Comparison of ENCODE assay signal across 8 cellular contexts in the genomic region with DNA sequence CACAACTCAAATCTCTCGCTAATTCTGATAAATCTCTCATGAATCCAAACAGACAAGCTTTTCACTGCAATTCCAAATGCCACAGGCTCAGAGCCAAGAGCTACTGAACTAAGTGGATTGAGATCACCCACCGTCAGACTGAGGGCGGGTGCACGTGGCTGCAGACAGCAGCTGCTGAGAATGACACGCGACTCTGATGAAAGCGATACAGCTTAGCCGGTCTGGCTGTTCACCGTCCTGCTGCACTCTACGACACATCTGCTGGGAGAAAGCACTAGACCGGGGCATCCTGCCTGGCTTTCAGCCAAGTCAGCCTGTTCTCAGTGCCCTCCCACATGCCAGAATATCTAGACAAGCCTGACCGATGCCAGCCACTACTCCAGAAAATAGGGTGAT. TPM values are rescaled to one million over a fixed set of nuclear protein-coding genes. Genes with fewer than 3 reads are reported as not detected.
DNase-seq lines count a peak whose midpoint lies in the region; ATAC-seq, FAIRE-seq and TF ChIP-seq lines count a peak whose summit lies in the region.

No MANE protein-coding gene starts in this region.

- no peak overlapping the region for H2BK5ac ChIP-seq in IMR-90 (ENCODE audit: low read depth, low read length, poor library complexity, severe bottlenecking)

- no peak overlapping the region for H3K14ac ChIP-seq in IMR-90 (replicated peaks; ENCODE audit: low read depth, low read length)

- dilution Hi-C loops in IMR-90 (cut with HindIII; ENCODE audit: low sequenced_read_pairs, unreplicated experiment): no loop called here

- BruUV-seq in IMR-90 (replicated peaks; lab: Mats Ljungman, UMichigan) (no TSS peak), PC-9 (replicated peaks; lab: Mats Ljungman, UMichigan) (no TSS peak)

- H3K9me3 ChIP-seq in IMR-90 (ENCODE audit: control insufficient read depth, insufficient read depth, low read length) (no peaks in the 10 kb centered on the region), gastroesophageal sphincter (no peaks in the 10 kb centered on the region), PC-9 (ENCODE audit: insufficient read depth, low read depth) (no peaks in the 10 kb centered on the region)

- H2AK5ac ChIP-seq in IMR-90 (ENCODE audit: low read depth, low read length): no peak overlapping the region

- H3K36me3 ChIP-seq in IMR-90 (ENCODE audit: control insufficient read depth, insufficient read depth, low read length): 0 out of 2 replicates have a peak, but pooled peaks cover 4% of the 10 kb centered on the region
- peaks cover 0 to 67% of the 10 kb centered on the region in 2 donors for H3K36me3 ChIP-seq in gastroesophageal sphincter
- 0 out of 2 replicates have a peak, but pooled peaks cover 13% of the 10 kb centered on the region for H3K36me3 ChIP-seq in PC-9 (ENCODE audit: low read depth)

- H3K4me2 ChIP-seq in IMR-90 (ENCODE audit: low read depth, low read length) (no peak overlapping the region), PC-9 (no peak overlapping the region)

- TF ChIP-seq RAD21 in IMR-90 (IDR thresholded peaks at IDR 0.05; ENCODE audit: low read length): no peak

- no peak overlapping the region for H2BK15ac ChIP-seq in IMR-90 (ENCODE audit: low read depth, low read length)

- no peak for TF ChIP-seq CTCF in GM12865 (IDR thresholded peaks at IDR 0.05; ENCODE audit: insufficient read depth, low read depth, low read length, missing control alignments)
- no peak for TF ChIP-seq CTCF in IMR-90 (conservative IDR thresholded peaks at IDR 0.05; ENCODE audit: low read depth, low read length)
- no peak for TF ChIP-seq CTCF in gastroesophageal sphincter (IDR thresholded peaks at IDR 0.05)
- no peak for TF ChIP-seq CTCF in PC-9 (conservative IDR thresholded peaks at IDR 0.05)

- no peak overlapping the region for H2BK20ac ChIP-seq in IMR-90 (ENCODE audit: low read depth, low read length)

- no peak overlapping the region for H3K23ac ChIP-seq in IMR-90 (ENCODE audit: low read depth, low read length)

- H3K9me2 ChIP-seq in PC-9 (ENCODE audit: insufficient read depth): no peaks in the 10 kb centered on the region

- in situ Hi-C loops in IMR-90 (cut with MboI; ENCODE audit: low sequenced_read_pairs): no loop called here

- H2AFZ ChIP-seq in IMR-90 (replicated peaks; ENCODE audit: low read length, poor library complexity) (peak overlapping the region; percentile 8), PC-9 (no peak overlapping the region)

- no peak overlapping the region for H3K4me3 ChIP-seq in GM12865 (ENCODE audit: low read depth, low read length)
- H3K4me3 ChIP-seq in IMR-90 (ENCODE audit: insufficient read depth, low read depth, low read length): no peak overlapping the region
- no peak overlapping the region for H3K4me3 ChIP-seq in gastroesophageal sphincter
- H3K4me3 ChIP-seq in PC-9: no peak overlapping the region

- H3K27me3 ChIP-seq in IMR-90 (ENCODE audit: control insufficient read depth, insufficient read depth, low read length): no peaks in the 10 kb centered on the region
- no peaks in the 10 kb centered on the region for H3K27me3 ChIP-seq in gastroesophageal sphincter
- H3K27me3 ChIP-seq in PC-9 (ENCODE audit: insufficient read depth, low read depth): no peaks in the 10 kb centered on the region

- H2BK120ac ChIP-seq in IMR-90 (ENCODE audit: low read depth, low read length): no peak overlapping the region

- H3F3A ChIP-seq in PC-9 (ENCODE audit: insufficient read depth, low read depth): no peaks in the 10 kb centered on the region

- no peak overlapping the region for H4K8ac ChIP-seq in IMR-90 (ENCODE audit: low read depth in 2 of 2, low read length in 2 of 2)

- no peak for TF ChIP-seq EP300 in gastroesophageal sphincter (IDR thresholded peaks at IDR 0.05)

- intact Hi-C loops in IMR-90 (cut with micrococcal nuclease): no loop called here
- intact Hi-C loops in sciatic nerve (cut with DNase I): no loop called here
- intact Hi-C loops in PC-9 (cut with micrococcal nuclease; ENCODE audit: unreplicated experiment): no loop called here

- POLR2A ChIA-PET in IMR-90 (lab: Charles Lee; ENCODE audit: unreplicated experiment): no interaction called here
- POLR2A ChIA-PET in PC-9 (lab: Charles Lee; ENCODE audit: unreplicated experiment): no interaction called here

- H3K9me1 ChIP-seq in IMR-90 (ENCODE audit: insufficient read depth, low read length): peaks cover 12% of the 10 kb centered on the region; the same call in 1 of the 2 replicates

- DNase-seq in GM12865 (ENCODE audit: low read depth) (peak; percentile 63), IMR-90 (peak; percentile 97), sciatic nerve (ENCODE audit: low spot score) (peak; percentile 80), PC-9 (no peak), left lobe of liver (ENCODE audit: low spot score) (no peak), GM12892 (ENCODE audit: insufficient read length) (no peak)

- no peaks in the 10 kb centered on the region for H3K79me2 ChIP-seq in PC-9 (ENCODE audit: low read depth)

- no peak overlapping the region for H3K56ac ChIP-seq in IMR-90 (ENCODE audit: extremely low read depth, insufficient read depth, low read length)

- H3K9ac ChIP-seq in IMR-90 (ENCODE audit: low read depth, low read length): no peak overlapping the region

- peak; percentile 87 for ATAC-seq in IMR-90 (ENCODE audit: low read depth)
- peak; percentile 91 for ATAC-seq in SK-N-SH treated with all-trans-retinoic acid at 6 μM for 48 hours
- peak; percentile 53 for ATAC-seq in gastroesophageal sphincter
- peak; percentile 92 for ATAC-seq in sciatic nerve
- no peak for ATAC-seq in left lobe of liver

- H3K27ac ChIP-seq in IMR-90 (ENCODE audit: insufficient read depth, low read length) (no peak overlapping the region), gastroesophageal sphincter (no peak overlapping the region), PC-9 (no peak overlapping the region)

- H3K4me1 ChIP-seq in IMR-90 (ENCODE audit: control insufficient read depth, insufficient read depth, low read length): peaks cover 10% of the 10 kb centered on the region; the same call in 1 of the 2 replicates
- peaks cover 0 to 15% (median 0%) of the 10 kb centered on the region in 3 donors for H3K4me1 ChIP-seq in gastroesophageal sphincter
- H3K4me1 ChIP-seq in PC-9 (replicated peaks; ENCODE audit: insufficient read depth): no peaks in the 10 kb centered on the region

- H3K4ac ChIP-seq in IMR-90 (ENCODE audit: low read depth, low read length): no peak overlapping the region

- H4K5ac ChIP-seq in IMR-90 (ENCODE audit: low read depth, low read length): no peak overlapping the region

- TF ChIP-seq POLR2A in IMR-90 (IDR thresholded peaks at IDR 0.05; ENCODE audit: low read depth, low read length): no peak
- TF ChIP-seq POLR2A in gastroesophageal sphincter (IDR thresholded peaks at IDR 0.05): no peak
- TF ChIP-seq POLR2A in GM12892 (IDR thresholded peaks at IDR 0.05; ENCODE audit: low read depth, low read length): no peak

- no peak overlapping the region for H3K18ac ChIP-seq in IMR-90 (ENCODE audit: low read depth, low read length)

- peaks cover 11 to 38% of the 10 kb centered on the region in 2 experiments; a peak in 3 of 4 replicates for H3K79me1 ChIP-seq in IMR-90 (ENCODE audit: low read depth in 1 of 2, low read length in 2 of 2)

- CTCF ChIA-PET in IMR-90 (lab: Yijun Ruan, JAX): no interaction called here
- CTCF ChIA-PET in PC-9 (lab: Charles Lee): no interaction called here

- WGBS in IMR-90 (ENCODE audit: extremely low coverage in 2 of 2, insufficient read length in 1 of 2), 2 experiments: 36 to 100% methylated on average over 1 to 3 of the region's 12 CpGs
- 22 to 71% methylated on average over 2 to 5 of the region's 12 CpGs for WGBS in gastroesophageal sphincter (ENCODE audit: low coverage in 1 of 2), 2 donors

- peak overlapping the region; percentile 38 for H2AK9ac ChIP-seq in IMR-90 (replicated peaks; ENCODE audit: low read depth, low read length, poor library complexity)

- H4K91ac ChIP-seq in IMR-90 (ENCODE audit: insufficient read depth, low read depth, low read length): no peak overlapping the region

- FAIRE-seq in GM12892 (lab: Jason Lieb, UNC): no peak

- H4K20me1 ChIP-seq in IMR-90 (ENCODE audit: insufficient read depth, low read length) (peaks cover 29% of the 10 kb centered on the region), PC-9 (ENCODE audit: insufficient read depth) (peaks cover 17% of the 10 kb centered on the region)

TF ChIP-seq in IMR-90, 13 proteins besides CTCF, POLR2A, EP300 and RAD21 (continues in another document):
- TF ChIP-seq RCOR1 (IDR thresholded peaks at IDR 0.05; ENCODE audit: insufficient replicate concordance, low read length): peak; percentile 78
- TF ChIP-seq, protein P1, sequence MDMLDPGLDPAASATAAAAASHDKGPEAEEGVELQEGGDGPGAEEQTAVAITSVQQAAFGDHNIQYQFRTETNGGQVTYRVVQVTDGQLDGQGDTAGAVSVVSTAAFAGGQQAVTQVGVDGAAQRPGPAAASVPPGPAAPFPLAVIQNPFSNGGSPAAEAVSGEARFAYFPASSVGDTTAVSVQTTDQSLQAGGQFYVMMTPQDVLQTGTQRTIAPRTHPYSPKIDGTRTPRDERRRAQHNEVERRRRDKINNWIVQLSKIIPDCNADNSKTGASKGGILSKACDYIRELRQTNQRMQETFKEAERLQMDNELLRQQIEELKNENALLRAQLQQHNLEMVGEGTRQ (IDR thresholded peaks at IDR 0.05; ENCODE audit: low read depth, low read length): peak; percentile 42; the same call in 1 of the 2 replicates

TF ChIP-seq in SK-N-SH treated with all-trans-retinoic acid at 6 μM for 48 hours, 23 proteins besides CTCF, POLR2A, EP300 and RAD21 (continues in another document):
- no peak for TF ChIP-seq ZFP30 (CRISPR knock-in tag; IDR thresholded peaks at IDR 0.05)
- no peak for TF ChIP-seq ZC3H10 (CRISPR knock-in tag; IDR thresholded peaks at IDR 0.05)
- TF ChIP-seq ARNTL (CRISPR knock-in tag; IDR thresholded peaks at IDR 0.05; ENCODE audit: borderline replicate concordance, low read depth): peak; percentile 93
- TF ChIP-seq, protein P2, sequence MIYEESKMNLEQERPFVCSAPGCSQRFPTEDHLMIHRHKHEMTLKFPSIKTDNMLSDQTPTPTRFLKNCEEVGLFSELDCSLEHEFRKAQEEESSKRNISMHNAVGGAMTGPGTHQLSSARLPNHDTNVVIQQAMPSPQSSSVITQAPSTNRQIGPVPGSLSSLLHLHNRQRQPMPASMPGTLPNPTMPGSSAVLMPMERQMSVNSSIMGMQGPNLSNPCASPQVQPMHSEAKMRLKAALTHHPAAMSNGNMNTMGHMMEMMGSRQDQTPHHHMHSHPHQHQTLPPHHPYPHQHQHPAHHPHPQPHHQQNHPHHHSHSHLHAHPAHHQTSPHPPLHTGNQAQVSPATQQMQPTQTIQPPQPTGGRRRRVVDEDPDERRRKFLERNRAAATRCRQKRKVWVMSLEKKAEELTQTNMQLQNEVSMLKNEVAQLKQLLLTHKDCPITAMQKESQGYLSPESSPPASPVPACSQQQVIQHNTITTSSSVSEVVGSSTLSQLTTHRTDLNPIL (CRISPR knock-in tag; IDR thresholded peaks at IDR 0.05; ENCODE audit: low read depth): 0 out of 2 replicates have a peak, but pooled peaks have one; percentile 13

RNA-seq across cellular contexts. Expression of gene KLHDC4, which starts 42.6 kb away (rescaled TPM):
- total RNA-seq in IMR-90 (2012; rRNA removed) (13.6 and 16.1 TPM in 2 replicates), gastroesophageal sphincter (10 to 100 TPM in 3 of 4 donors, 1 to 10 TPM in 1; 9.8 to 33.8 (median 24.4) TPM), sciatic nerve (41.5 TPM), PC-9 (2021) (66.5 and 74.2 TPM in 2 replicates), left lobe of liver (17.2 TPM)
- polyA plus RNA-seq in IMR-90 (2012; rRNA removed): 19.0 and 22.9 TPM in 2 replicates
- 19.5 and 22.2 TPM in 2 replicates for polyA plus RNA-seq in IMR-90 (2012; cell fraction: cytosol; rRNA removed)
- polyA plus RNA-seq in IMR-90 (2012; cell fraction: nucleus; rRNA removed; ENCODE audit: low replicate concordance): 70.1 and 93.8 TPM in 2 replicates
- polyA plus RNA-seq in GM12892 (2012; ENCODE audit: missing spikeins): 29.3 TPM

Comparison
In these comparisons a context has a peak if more than half of its experiments do, and no peak if none do; other contexts are left out.
1. DNase-seq: peak in GM12865 (single experiment), IMR-90 (single experiment) and sciatic nerve (single experiment); none in PC-9 (0 of 2), left lobe of liver (single experiment) and GM12892 (single experiment).